8 cellular contexts compared by ENCODE assay signal in the genomic region with DNA sequence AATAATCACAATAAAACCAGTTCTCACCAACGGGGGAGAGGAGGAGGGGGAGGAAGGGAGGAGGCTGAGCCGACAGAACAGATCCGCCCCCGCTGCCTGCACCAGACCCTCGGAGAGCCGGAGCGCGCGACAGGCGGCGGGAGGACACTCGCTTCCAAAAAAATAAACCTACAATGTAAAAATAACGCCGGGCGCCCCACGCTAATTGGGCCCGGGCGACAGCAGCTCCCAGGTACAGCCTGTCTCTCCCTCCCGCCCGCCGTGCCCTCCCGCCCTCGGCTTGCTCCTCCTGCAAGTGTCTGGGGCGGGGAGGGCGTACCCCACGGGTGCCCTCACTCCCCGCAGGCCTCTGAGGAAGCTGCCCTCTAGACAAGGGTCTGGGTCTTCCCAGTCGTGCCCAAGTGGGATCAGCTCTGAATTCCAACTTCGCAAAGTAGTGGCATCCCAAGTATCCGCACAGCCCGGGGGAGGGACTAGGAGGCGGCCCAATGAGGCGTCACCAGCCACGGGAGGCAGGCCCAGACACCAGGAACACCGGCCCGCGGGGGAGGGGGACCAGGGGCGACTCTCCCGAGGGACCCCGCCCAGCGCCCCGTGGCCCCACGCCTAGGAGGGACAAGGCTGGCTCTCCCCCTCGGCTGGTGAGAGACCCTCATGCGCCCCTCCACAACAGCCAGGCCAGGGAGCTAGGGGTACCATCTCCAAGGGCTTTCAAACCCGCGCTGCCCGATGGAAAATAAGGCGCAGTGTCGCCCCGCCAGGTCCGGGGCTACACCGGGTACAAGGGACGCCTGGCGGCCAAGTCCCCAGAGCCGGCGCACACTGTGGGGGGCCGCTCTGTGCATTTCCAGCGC.
DNase-seq lines count a peak whose midpoint lies in the region; ATAC-seq lines count a peak whose summit lies in the region.

No MANE protein-coding gene starts in this region.

- H3K9me3 Mint-ChIP-seq in central memory CD8-positive, alpha-beta T cell: no peaks in the 10 kb centered on the region

- DNase-seq in NCI-H1436 (lab: John Stamatoyannopoulos, UW) (peak; percentile 52), NCI-H1436 treated with DMSO at 0.1 percent for 48 hours (lab: John Stamatoyannopoulos, UW) (no peak), NCI-H2107 treated with DMSO at 0.1 percent for 48 hours (lab: John Stamatoyannopoulos, UW; ENCODE audit: unreplicated experiment) (peak; percentile 51), islet precursor cell (peak; percentile 98)
- DNase-seq in activated CD4-positive, CD25-positive, alpha-beta regulatory T cell (lab: John Stamatoyannopoulos, UW): peak; percentile 30 to 48 (median 33)
- peak; percentile 43 to 49 for DNase-seq in central memory CD8-positive, alpha-beta T cell (ENCODE audit: low spot score in 2 of 2)
- peak; percentile 43 to 63 for DNase-seq in stimulated activated CD4-positive, alpha-beta T cell treated with anti-CD3 and anti-CD28 coated beads, Interleukin-12 subunit alpha, Interleukin-12 subunit beta, amount 100 ng/mL, for 24 hours (ENCODE audit: low read depth in 2 of 2)

- H3K27ac Mint-ChIP-seq in central memory CD8-positive, alpha-beta T cell (ENCODE audit: low read depth): peak overlapping the region; percentile 62

- H3K27me3 Mint-ChIP-seq in central memory CD8-positive, alpha-beta T cell: no peaks in the 10 kb centered on the region

- ATAC-seq in HG02870 (IDR thresholded peaks at IDR 0.05; ENCODE audit: unreplicated experiment): peak; percentile 43
- peak; percentile 52 for ATAC-seq in central memory CD8-positive, alpha-beta T cell (replicated peaks; ENCODE audit: extremely low read depth, poor library complexity, severe bottlenecking)

- H3K4me3 Mint-ChIP-seq in central memory CD8-positive, alpha-beta T cell: peak overlapping the region; percentile 90

- peaks cover 18% of the 10 kb centered on the region for H3K4me1 Mint-ChIP-seq in central memory CD8-positive, alpha-beta T cell

- H3K36me3 Mint-ChIP-seq in central memory CD8-positive, alpha-beta T cell (ENCODE audit: insufficient read depth): peaks cover 8% of the 10 kb centered on the region
